ENCODE assay signal across 18 cellular contexts in genomic region chr16:26826500-26826899, GRCh38.
"Had no signal": no experiment of that assay in that cellular context is flagged by ENCODE, and none has a peak within 500 bp of the region (broad histone marks: within the 10 kb centered on the region; RNA-seq: fewer than 3 reads in every experiment).

No MANE protein-coding gene starts in this region.

- H3K9me3 ChIP-seq: SJSA1 had no signal

- H3K27ac ChIP-seq: SJSA1, SK-N-MC had no signal

- H3K4me3 ChIP-seq: SJSA1, SK-N-MC had no signal

- DNase-seq: KBM-7, MV-4-11, NCI-H1048, NCI-H1105, NCI-H1417, NCI-H1436 treated with DMSO at 0.1 percent for 48 hours, NCI-H1694, NCI-H187 treated with DMSO at 0.1 percent for 48 hours, NCI-H2029 treated with DMSO at 0.1 percent for 48 hours, NCI-H2171 treated with DMSO at 0.1 percent for 48 hours, NCI-H524, NCI-H526 treated with DMSO at 0.1 percent for 48 hours, NCI-H774, Right ventricle myocardium superior, RPMI8226, SIG-M5 had no signal

- H3K36me3 ChIP-seq: SJSA1 had no signal

- H3K4me1 ChIP-seq: SJSA1 had no signal
